In the genomic region with DNA sequence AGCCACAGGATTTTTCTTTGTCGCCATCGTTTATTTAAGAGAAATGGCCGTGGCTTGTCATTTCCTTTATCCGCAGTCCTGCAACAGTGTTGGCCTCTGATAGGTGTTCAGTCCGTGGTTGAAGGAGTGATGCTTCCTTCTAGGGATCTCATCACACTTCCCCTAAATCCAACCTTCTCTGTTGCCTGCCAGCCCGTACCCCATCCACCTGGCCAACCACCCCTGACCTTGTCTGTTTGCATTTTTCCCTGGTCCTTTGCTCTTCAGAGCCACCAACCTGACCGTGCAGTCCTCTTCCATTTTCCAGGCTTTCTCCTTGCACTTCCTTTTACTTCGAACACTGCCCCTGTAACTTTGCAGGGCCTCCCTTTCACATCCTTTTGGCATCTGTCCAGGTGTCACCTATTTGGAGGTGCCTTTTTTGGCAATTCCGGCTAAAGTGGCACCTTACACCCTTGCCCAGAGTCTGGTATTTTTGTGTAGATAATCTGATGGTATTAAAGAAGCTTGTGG, we compare ENCODE assay signal across 8 cellular contexts. TPM values are rescaled to one million over a fixed set of nuclear protein-coding genes. Genes with fewer than 3 reads are reported as not detected.
DNase-seq lines count a peak whose midpoint lies in the region; ATAC-seq and TF ChIP-seq lines count a peak whose summit lies in the region.

No MANE protein-coding gene starts in this region.

- H3K27ac Mint-ChIP-seq in glutamatergic neuron (ENCODE audit: unreplicated experiment) = peak overlapping the region; percentile 92

- H3K4me1 ChIP-seq in HUES48 (ENCODE audit: control insufficient read depth, insufficient read depth, low read length) = peaks cover 10% of the 10 kb centered on the region; the same call in 1 of the 2 replicates

- H3K4me3 ChIP-seq in HUES48 (ENCODE audit: low read depth, low read length) (peak overlapping the region; percentile 96), WI38 (ENCODE audit: low read depth, low read length) (peak overlapping the region; percentile 61)

- no peak for ATAC-seq in HG03439 (IDR thresholded peaks at IDR 0.05; ENCODE audit: unreplicated experiment)

- H3K4me3 Mint-ChIP-seq in glutamatergic neuron (ENCODE audit: unreplicated experiment) = no peak overlapping the region

- no peaks in the 10 kb centered on the region for H3K27me3 ChIP-seq in HUES48 (ENCODE audit: control insufficient read depth, insufficient read depth, low read length)

- peaks cover 12% of the 10 kb centered on the region for H3K4me1 Mint-ChIP-seq in glutamatergic neuron (ENCODE audit: low read depth, unreplicated experiment)

- TF ChIP-seq CTCF in WI38 (IDR thresholded peaks at IDR 0.05; ENCODE audit: low read depth, low read length) (no peak), glutamatergic neuron (IDR thresholded peaks at IDR 0.05; ENCODE audit: partially characterized antibody, unreplicated experiment) (no peak)

- peak overlapping the region; percentile 98 for H3K9ac ChIP-seq in HUES48 (ENCODE audit: low read depth, low read length)

- peaks cover 3% of the 10 kb centered on the region for H3K27me3 Mint-ChIP-seq in glutamatergic neuron (ENCODE audit: unreplicated experiment)

- DNase-seq in NCI-H1092 (lab: John Stamatoyannopoulos, UW) = peak; percentile 2
- no peak for DNase-seq in NCI-H1092 treated with DMSO at 0.1 percent for 48 hours (lab: John Stamatoyannopoulos, UW)
- DNase-seq in glutamatergic neuron = no peak
- DNase-seq in stimulated activated CD8-positive, alpha-beta memory T cell treated with anti-CD3 and anti-CD28 coated beads, Interleukin-15, amount 100 ng/mL, for 1 hour (ENCODE audit: low read depth) = peak; percentile 0
- DNase-seq in H4 (ENCODE audit: low spot score) = no peak

- H3K27ac ChIP-seq in HUES48 (ENCODE audit: low read depth, low read length) = peak overlapping the region; percentile 99

- no peaks in the 10 kb centered on the region for H3K36me3 Mint-ChIP-seq in glutamatergic neuron (ENCODE audit: unreplicated experiment)

- peaks cover 39% of the 10 kb centered on the region for H3K36me3 ChIP-seq in HUES48 (ENCODE audit: control insufficient read depth, insufficient read depth, low read length)

- no peaks in the 10 kb centered on the region for H3K9me3 ChIP-seq in HUES48 (ENCODE audit: control insufficient read depth, insufficient read depth, low read length)

- H3K9me3 Mint-ChIP-seq in glutamatergic neuron (ENCODE audit: unreplicated experiment) = peaks cover 12% of the 10 kb centered on the region

RNA-seq across cellular contexts. Expression of a gene that starts 0.7 kb away (rescaled TPM):
- 62.1 TPM for total RNA-seq in glutamatergic neuron (ENCODE audit: unreplicated experiment)
- 29.7 and 30.4 TPM in 2 replicates for total RNA-seq in H4 (2014; rRNA removed; shearing (Covaris generic))

RNA-seq across cellular contexts. Expression of a gene that starts 39.3 kb away (rescaled TPM):
- 16.7 TPM for total RNA-seq in glutamatergic neuron (ENCODE audit: unreplicated experiment)
- total RNA-seq in H4 (2014; rRNA removed; shearing (Covaris generic)) = 6.9 and 7.7 TPM in 2 replicates

RNA-seq across cellular contexts. Expression of a gene that starts 40.5 kb away (rescaled TPM):
- total RNA-seq in glutamatergic neuron (ENCODE audit: unreplicated experiment) = 15.5 TPM
- 6.1 and 7.8 TPM in 2 replicates for total RNA-seq in H4 (2014; rRNA removed; shearing (Covaris generic))

RNA-seq across cellular contexts. Expression of a gene that starts 50.1 kb away (rescaled TPM):
- 2.8 TPM for total RNA-seq in glutamatergic neuron (ENCODE audit: unreplicated experiment)
- total RNA-seq in H4 (2014; rRNA removed; shearing (Covaris generic)) = 1.2 and 1.3 TPM in 2 replicates

Comparison
In these comparisons a context has a peak if more than half of its experiments do, and no peak if none do; other contexts are left out.
1. DNase-seq: peak in NCI-H1092 (single experiment) and stimulated activated CD8-positive, alpha-beta memory T cell treated with anti-CD3 and anti-CD28 coated beads, Interleukin-15, amount 100 ng/mL, for 1 hour (single experiment); none in NCI-H1092 treated with DMSO at 0.1 percent for 48 hours (single experiment), glutamatergic neuron (single experiment) and H4 (single experiment).